ENCODE assay signal across 20 cellular contexts in the genomic region with DNA sequence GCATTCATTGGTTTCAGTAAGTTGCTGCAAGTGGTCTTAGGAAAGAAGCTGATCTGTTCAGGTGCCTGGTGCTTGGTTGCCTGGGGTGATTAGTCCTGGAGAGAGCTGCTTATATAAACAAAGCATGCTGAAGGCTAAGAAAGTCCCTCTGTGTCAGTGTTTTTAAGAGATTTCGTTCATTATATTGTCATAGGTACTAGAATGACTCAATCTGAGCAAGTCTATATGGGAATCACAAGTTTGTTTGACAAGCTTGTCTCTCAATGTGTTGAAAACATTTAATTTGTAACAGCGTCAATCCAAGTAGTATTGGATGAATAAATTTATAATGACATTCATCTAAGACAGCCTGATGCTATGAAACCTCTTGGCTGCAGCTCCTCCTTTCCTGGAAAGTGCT.
DNase-seq lines count a peak whose midpoint lies in the region; ATAC-seq and TF ChIP-seq lines count a peak whose summit lies in the region.
"Had no signal": no experiment of that assay in that cellular context is flagged by ENCODE, and none has a peak within 500 bp of the region (broad histone marks: within the 10 kb centered on the region; RNA-seq: fewer than 3 reads in every experiment).

No MANE protein-coding gene starts in this region.

- no peak overlapping the region for H3K27ac Mint-ChIP-seq in GM23338
- H3K27ac Mint-ChIP-seq: activated CD4-positive, alpha-beta memory T cell treated with anti-CD3 and anti-CD28 coated beads, Interleukin-2, amount 10 ng/mL, durations not matched to agents 7 days and 5 days; activated T-cell treated with anti-CD3 and anti-CD28 coated beads, Interleukin-2, amount 50 U/mL, for 72 hours; CD4-positive, alpha-beta T cell; naive thymus-derived CD4-positive, alpha-beta T cell had no signal

- H3K4me2 ChIP-seq in GM23338: no peak overlapping the region
- H3K4me2 ChIP-seq: A549 had no signal

- no peaks in the 10 kb centered on the region for H3K36me3 Mint-ChIP-seq in GM23338 (ENCODE audit: low read depth)
- H3K36me3 Mint-ChIP-seq: naive thymus-derived CD4-positive, alpha-beta T cell had no signal

- H3K27me3 Mint-ChIP-seq in GM23338 (ENCODE audit: insufficient read depth, low read depth, poor library complexity): no peaks in the 10 kb centered on the region
- H3K27me3 Mint-ChIP-seq: activated CD4-positive, alpha-beta memory T cell treated with anti-CD3 and anti-CD28 coated beads, Interleukin-2, amount 10 ng/mL, durations not matched to agents 7 days and 5 days; CD4-positive, alpha-beta T cell had no signal

- H3K27me3 ChIP-seq in GM23338 (ENCODE audit: insufficient read depth) (no peaks in the 10 kb centered on the region), foreskin keratinocyte (no peaks in the 10 kb centered on the region)
- H3K27me3 ChIP-seq: colonic mucosa, heart right ventricle had no signal

- H3K4me1 ChIP-seq in GM23338 (ENCODE audit: insufficient read depth) (no peaks in the 10 kb centered on the region), foreskin keratinocyte (no peaks in the 10 kb centered on the region)
- H3K4me1 ChIP-seq: A549, colonic mucosa, heart right ventricle had no signal

- H3K4me1 Mint-ChIP-seq in GM23338: peaks cover 4% of the 10 kb centered on the region; the same call in 2 of the 3 replicates
- H3K4me1 Mint-ChIP-seq: activated CD4-positive, alpha-beta memory T cell treated with anti-CD3 and anti-CD28 coated beads, Interleukin-2, amount 10 ng/mL, durations not matched to agents 7 days and 5 days had no signal

- H3K27ac ChIP-seq in GM23338 (ENCODE audit: low read depth) (no peak overlapping the region), foreskin keratinocyte (no peak overlapping the region)
- H3K27ac ChIP-seq: A549, colonic mucosa, heart right ventricle had no signal

- no peak overlapping the region for H3K4me3 ChIP-seq in GM23338
- H3K4me3 ChIP-seq: A549, colonic mucosa, heart right ventricle had no signal

- H3K9me2 ChIP-seq in GM23338 (ENCODE audit: insufficient read depth): no peaks in the 10 kb centered on the region

- no peak for TF ChIP-seq POLR2A in erythroblast (IDR thresholded peaks at IDR 0.05; ENCODE audit: low read length)

- ATAC-seq in GM23338: peak; percentile 60
- ATAC-seq in foreskin keratinocyte: peak; percentile 71
- ATAC-seq: A549; heart right ventricle; left colon; naive thymus-derived CD4-positive, alpha-beta T cell; Panc1 had no signal

- DNase-seq in D341Med (ENCODE audit: low spot score) (peak; percentile 29), GM23338 (ENCODE audit: low spot score) (peak; percentile 12), HT1080 (ENCODE audit: low read depth) (peak; percentile 7), foreskin keratinocyte (peak in 1 of 2 donors; percentile 23), ureter (ENCODE audit: low spot score) (no peak), NCI-H774 (lab: John Stamatoyannopoulos, UW) (no peak), erythroblast (lab: John Stamatoyannopoulos, UW) (no peak), hypothalamus (lab: John Stamatoyannopoulos, UW) (no peak)
- DNase-seq: activated CD4-positive, alpha-beta memory T cell treated with anti-CD3 and anti-CD28 coated beads, Interleukin-2, amount 10 ng/mL, durations not matched to agents 7 days and 5 days; activated T-cell treated with anti-CD3 and anti-CD28 coated beads, Interleukin-2, amount 50 U/mL, for 72 hours; CD4-positive, alpha-beta T cell; colonic mucosa; heart right ventricle; left colon; naive thymus-derived CD4-positive, alpha-beta T cell; NCI-H1694 treated with DMSO at 0.1 percent for 48 hours; NCI-H526; retina had no signal

- no peaks in the 10 kb centered on the region for H3F3A ChIP-seq in GM23338 (replicated peaks; ENCODE audit: low read depth)

- H3K36me3 ChIP-seq in GM23338 (ENCODE audit: insufficient read depth): no peaks in the 10 kb centered on the region
- H3K36me3 ChIP-seq: colonic mucosa, heart right ventricle had no signal

- H3K79me2 ChIP-seq in GM23338 (replicated peaks; ENCODE audit: insufficient read depth): no peaks in the 10 kb centered on the region

- no peaks in the 10 kb centered on the region for H4K20me1 ChIP-seq in GM23338 (replicated peaks; ENCODE audit: insufficient read depth)

- no peak for TF ChIP-seq CTCF in GM23338 (conservative IDR thresholded peaks at IDR 0.05; ENCODE audit: low read depth in 2 of 2)
- no peak for TF ChIP-seq CTCF in foreskin keratinocyte (conservative IDR thresholded peaks at IDR 0.05)

- H3K9me3 Mint-ChIP-seq in GM23338: no peaks in the 10 kb centered on the region
- H3K9me3 Mint-ChIP-seq: activated CD4-positive, alpha-beta memory T cell treated with anti-CD3 and anti-CD28 coated beads, Interleukin-2, amount 10 ng/mL, durations not matched to agents 7 days and 5 days; CD4-positive, alpha-beta T cell had no signal

- no peak overlapping the region for H3K4me3 Mint-ChIP-seq in GM23338
- H3K4me3 Mint-ChIP-seq: activated CD4-positive, alpha-beta memory T cell treated with anti-CD3 and anti-CD28 coated beads, Interleukin-2, amount 10 ng/mL, durations not matched to agents 7 days and 5 days; activated T-cell treated with anti-CD3 and anti-CD28 coated beads, Interleukin-2, amount 50 U/mL, for 72 hours; CD4-positive, alpha-beta T cell; naive thymus-derived CD4-positive, alpha-beta T cell had no signal

- no peak overlapping the region for H2AFZ ChIP-seq in GM23338

TF ChIP-seq in GM23338, 12 proteins besides CTCF, POLR2A, EP300 and RAD21 (continues in another document):
- no peak for TF ChIP-seq ZNF331 (CRISPR knock-in tag; IDR thresholded peaks at IDR 0.05; ENCODE audit: low read depth)
- no peak for TF ChIP-seq EZH2 (IDR thresholded peaks at IDR 0.05; ENCODE audit: low read depth, unreplicated experiment)
- TF ChIP-seq, protein P1, sequence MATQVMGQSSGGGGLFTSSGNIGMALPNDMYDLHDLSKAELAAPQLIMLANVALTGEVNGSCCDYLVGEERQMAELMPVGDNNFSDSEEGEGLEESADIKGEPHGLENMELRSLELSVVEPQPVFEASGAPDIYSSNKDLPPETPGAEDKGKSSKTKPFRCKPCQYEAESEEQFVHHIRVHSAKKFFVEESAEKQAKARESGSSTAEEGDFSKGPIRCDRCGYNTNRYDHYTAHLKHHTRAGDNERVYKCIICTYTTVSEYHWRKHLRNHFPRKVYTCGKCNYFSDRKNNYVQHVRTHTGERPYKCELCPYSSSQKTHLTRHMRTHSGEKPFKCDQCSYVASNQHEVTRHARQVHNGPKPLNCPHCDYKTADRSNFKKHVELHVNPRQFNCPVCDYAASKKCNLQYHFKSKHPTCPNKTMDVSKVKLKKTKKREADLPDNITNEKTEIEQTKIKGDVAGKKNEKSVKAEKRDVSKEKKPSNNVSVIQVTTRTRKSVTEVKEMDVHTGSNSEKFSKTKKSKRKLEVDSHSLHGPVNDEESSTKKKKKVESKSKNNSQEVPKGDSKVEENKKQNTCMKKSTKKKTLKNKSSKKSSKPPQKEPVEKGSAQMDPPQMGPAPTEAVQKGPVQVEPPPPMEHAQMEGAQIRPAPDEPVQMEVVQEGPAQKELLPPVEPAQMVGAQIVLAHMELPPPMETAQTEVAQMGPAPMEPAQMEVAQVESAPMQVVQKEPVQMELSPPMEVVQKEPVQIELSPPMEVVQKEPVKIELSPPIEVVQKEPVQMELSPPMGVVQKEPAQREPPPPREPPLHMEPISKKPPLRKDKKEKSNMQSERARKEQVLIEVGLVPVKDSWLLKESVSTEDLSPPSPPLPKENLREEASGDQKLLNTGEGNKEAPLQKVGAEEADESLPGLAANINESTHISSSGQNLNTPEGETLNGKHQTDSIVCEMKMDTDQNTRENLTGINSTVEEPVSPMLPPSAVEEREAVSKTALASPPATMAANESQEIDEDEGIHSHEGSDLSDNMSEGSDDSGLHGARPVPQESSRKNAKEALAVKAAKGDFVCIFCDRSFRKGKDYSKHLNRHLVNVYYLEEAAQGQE (IDR thresholded peaks at IDR 0.05; ENCODE audit: unreplicated experiment): no peak
- no peak for TF ChIP-seq CREB1 (CRISPR knock-in tag; IDR thresholded peaks at IDR 0.05; ENCODE audit: low read depth)
- TF ChIP-seq POLR2AphosphoS5 (IDR thresholded peaks at IDR 0.05; ENCODE audit: low read depth): no peak
- TF ChIP-seq ZNF114 (CRISPR knock-in tag; IDR thresholded peaks at IDR 0.05): no peak
- TF ChIP-seq, protein P2, sequence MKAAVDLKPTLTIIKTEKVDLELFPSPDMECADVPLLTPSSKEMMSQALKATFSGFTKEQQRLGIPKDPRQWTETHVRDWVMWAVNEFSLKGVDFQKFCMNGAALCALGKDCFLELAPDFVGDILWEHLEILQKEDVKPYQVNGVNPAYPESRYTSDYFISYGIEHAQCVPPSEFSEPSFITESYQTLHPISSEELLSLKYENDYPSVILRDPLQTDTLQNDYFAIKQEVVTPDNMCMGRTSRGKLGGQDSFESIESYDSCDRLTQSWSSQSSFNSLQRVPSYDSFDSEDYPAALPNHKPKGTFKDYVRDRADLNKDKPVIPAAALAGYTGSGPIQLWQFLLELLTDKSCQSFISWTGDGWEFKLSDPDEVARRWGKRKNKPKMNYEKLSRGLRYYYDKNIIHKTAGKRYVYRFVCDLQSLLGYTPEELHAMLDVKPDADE (IDR thresholded peaks at IDR 0.05): no peak
- TF ChIP-seq JUNB (IDR thresholded peaks at IDR 0.05; ENCODE audit: unreplicated experiment): no peak
- TF ChIP-seq STAT1 (IDR thresholded peaks at IDR 0.05; ENCODE audit: unreplicated experiment): no peak
- no peak for TF ChIP-seq EZH2phosphoT487 (IDR thresholded peaks at IDR 0.05; ENCODE audit: unreplicated experiment)

Comparison
In these comparisons a context has a peak if more than half of its experiments do, and no peak if none do; other contexts are left out.
1. DNase-seq: peak in D341Med (single experiment), GM23338 (single experiment) and HT1080 (single experiment); none in ureter (single experiment), NCI-H774 (single experiment), erythroblast (0 of 2) and hypothalamus (0 of 51).